ENCODE assay signal across 17 cellular contexts in the genomic region with DNA sequence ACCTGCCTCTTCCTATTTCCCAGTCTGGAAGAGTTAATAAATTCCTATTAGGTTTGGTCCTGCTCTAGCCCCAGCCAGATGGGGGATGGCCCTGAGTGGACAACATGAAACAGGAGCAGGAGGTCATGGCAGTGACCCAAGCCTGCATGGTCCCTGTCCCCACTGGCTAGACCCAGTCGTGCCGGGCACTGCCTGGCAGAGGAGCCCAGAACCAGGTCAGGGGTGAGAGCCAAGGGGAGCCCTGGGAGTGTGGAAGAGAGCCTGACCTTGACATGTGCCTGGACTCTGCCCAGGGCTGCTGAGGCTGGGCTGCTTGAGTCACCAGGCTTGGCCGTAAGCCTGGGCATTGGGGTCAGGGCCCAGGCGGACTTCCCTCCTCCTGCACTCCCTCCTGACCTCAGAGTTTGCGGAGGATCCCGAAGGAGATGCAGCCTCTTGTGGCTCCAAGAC. TPM values are rescaled to one million over a fixed set of nuclear protein-coding genes. Genes with fewer than 3 reads are reported as not detected.
A peak's percentile ranks its signal among the peaks of the same experiment; 100 is the strongest.
DNase-seq lines count a peak whose midpoint lies in the region; ATAC-seq and TF ChIP-seq lines count a peak whose summit lies in the region.
"Had no signal": no experiment of that assay in that cellular context is flagged by ENCODE, and none has a peak within 500 bp of the region (broad histone marks: within the 10 kb centered on the region; RNA-seq: fewer than 3 reads in every experiment).

No MANE protein-coding gene starts in this region.

- H3K9ac ChIP-seq in SK-N-SH, result no peak overlapping the region

- TF ChIP-seq POLR2A in heart left ventricle (IDR thresholded peaks at IDR 0.05), result no peak

- DNase-seq in EH (ENCODE audit: low read depth) (peak; percentile 53), SK-N-SH (no peak), heart left ventricle (peak; percentile 66 to 89 (median 86)), renal cortical epithelial cell (ENCODE audit: low read depth) (peak; percentile 55), Kasumi-1 (lab: John Stamatoyannopoulos, UW) (no peak), HPDE6-E6E7 (ENCODE audit: extremely low spot score) (no peak)
- DNase-seq in activated naive CD4-positive, alpha-beta T cell (lab: John Stamatoyannopoulos, UW), result no peak
- DNase-seq: activated CD4-positive, alpha-beta T cell treated with anti-CD3 and anti-CD28 coated beads for 48 hours; activated gamma-delta T cell treated with Interleukin-2 at 50 U/mL for 16 hours; cerebellar nuclear complex; foreskin melanocyte; lower lobe of right lung; NCI-H1092 treated with DMSO at 0.1 percent for 48 hours; NCI-H526 treated with DMSO at 0.1 percent for 48 hours; trophoblast cell had no signal

- CTCF ChIA-PET in SK-N-SH (lab: Yijun Ruan, JAX), result no interaction called here

- H2AFZ ChIP-seq in SK-N-SH (ENCODE audit: low read depth), result no peak overlapping the region

- ATAC-seq in heart left ventricle (peak; percentile 95 to 98 (median 96)), GM18858 (IDR thresholded peaks at IDR 0.05; ENCODE audit: unreplicated experiment) (no peak)

- 33% methylated on average over 5 of the region's 6 CpGs for WGBS in SK-N-SH (ENCODE audit: low lambda C conversion rate)
- 15 to 40% (median 34%) methylated on average over 6 of the region's 6 CpGs for WGBS in heart left ventricle, 4 donors

- H4K20me1 ChIP-seq in SK-N-SH (ENCODE audit: insufficient read depth), result no peaks in the 10 kb centered on the region

- H3K4me2 ChIP-seq in SK-N-SH, result no peak overlapping the region

- H3K36me3 ChIP-seq in SK-N-SH (replicated peaks in 1 of 2; ENCODE audit: control insufficient read depth in 1 of 2, insufficient read depth in 2 of 2, low read length in 1 of 2) (no peaks in the 10 kb centered on the region), heart left ventricle (no peaks in the 10 kb centered on the region)
- H3K36me3 ChIP-seq: lower lobe of right lung had no signal

- POLR2A ChIA-PET in SK-N-SH (lab: Yijun Ruan, JAX), result no interaction called here

- TF ChIP-seq RAD21 in SK-N-SH (IDR thresholded peaks at IDR 0.05; ENCODE audit: low read length), result no peak

- H3K27me3 ChIP-seq in SK-N-SH (ENCODE audit: insufficient read depth) (no peaks in the 10 kb centered on the region), heart left ventricle (peaks cover 3 to 59% (median 14%) of the 10 kb centered on the region in 9 donors)

- H3K9me2 ChIP-seq in SK-N-SH, result no peaks in the 10 kb centered on the region

- H3K9me3 ChIP-seq in SK-N-SH, result no peaks in the 10 kb centered on the region
- H3K9me3 ChIP-seq in heart left ventricle, result no peaks in the 10 kb centered on the region
- H3K9me3 ChIP-seq: lower lobe of right lung had no signal

- H3K4me1 ChIP-seq in SK-N-SH (ENCODE audit: control insufficient read depth in 1 of 2, insufficient read depth in 2 of 2, low read depth in 1 of 2, low read length in 1 of 2) (peaks cover 2 to 5% of the 10 kb centered on the region in 2 experiments; a peak in 2 of 4 replicates), heart left ventricle (peaks cover 0 to 23% (median 11%) of the 10 kb centered on the region in 12 donors)

- no peaks in the 10 kb centered on the region for H3F3A ChIP-seq in SK-N-SH (replicated peaks; ENCODE audit: insufficient read depth)

- H3K4me3 ChIP-seq in SK-N-SH (ENCODE audit: low read depth in 2 of 2, low read length in 1 of 2), result no peak overlapping the region
- no peak overlapping the region for H3K4me3 ChIP-seq in heart left ventricle
- H3K4me3 ChIP-seq: lower lobe of right lung had no signal

- H3K27ac ChIP-seq in SK-N-SH (ENCODE audit: low read depth in 2 of 2, low read length in 1 of 2), result no peak overlapping the region
- peak overlapping the region in 7 of 12 donors; percentile 28 to 83 (median 47) for H3K27ac ChIP-seq in heart left ventricle
- H3K27ac ChIP-seq: lower lobe of right lung had no signal

- TF ChIP-seq CTCF in SK-N-SH (IDR thresholded peaks at IDR 0.05), result no peak
- no peak for TF ChIP-seq CTCF in heart left ventricle (IDR thresholded peaks at IDR 0.05)

- H3K79me2 ChIP-seq in SK-N-SH (ENCODE audit: insufficient read depth), result no peaks in the 10 kb centered on the region

- no peak for TF ChIP-seq EP300 in SK-N-SH (IDR thresholded peaks at IDR 0.05; ENCODE audit: borderline replicate concordance in 1 of 2, low read depth in 1 of 2, low read length in 1 of 2)

- intact Hi-C loops in heart left ventricle (cut with DNase I), result no loop called here

TF ChIP-seq in SK-N-SH, 30 proteins besides CTCF, POLR2A, EP300 and RAD21:
- TF ChIP-seq USF2 (IDR thresholded peaks at IDR 0.05; ENCODE audit: borderline replicate concordance, low read depth, low read length) (no peak), POLR2AphosphoS5 (IDR thresholded peaks at IDR 0.05; ENCODE audit: low read depth, low read length) (no peak), ELF1 (IDR thresholded peaks at IDR 0.05) (no peak), MAX (IDR thresholded peaks at IDR 0.05; ENCODE audit: low read depth) (peak; percentile 23; the same call in 1 of the 2 replicates), NFIC (IDR thresholded peaks at IDR 0.05; ENCODE audit: borderline replicate concordance) (peak; percentile 78), NRF1 (IDR thresholded peaks at IDR 0.05; ENCODE audit: low read depth, low read length) (no peak), FOXM1 (IDR thresholded peaks at IDR 0.05; ENCODE audit: low read depth) (no peak), RXRA (IDR thresholded peaks at IDR 0.05; ENCODE audit: borderline replicate concordance, low read depth) (peak; percentile 83; the same call in 1 of the 2 replicates), TCF12 (IDR thresholded peaks at IDR 0.05) (peak; percentile 6; the same call in 1 of the 2 replicates), FOSL2 (IDR thresholded peaks at IDR 0.05; ENCODE audit: borderline replicate concordance, low read depth) (peak; percentile 38; the same call in 1 of the 2 replicates)

RNA-seq across cellular contexts. Expression of gene AVP, which starts 3.6 kb away (rescaled TPM):
- polyA plus RNA-seq in SK-N-SH (2012; rRNA removed) (not detected in 2 replicates), heart left ventricle (not detected)
- not detected in 2 replicates for polyA plus RNA-seq in SK-N-SH (2012; cell fraction: cytosol; rRNA removed)
- not detected in 2 replicates for polyA plus RNA-seq in SK-N-SH (2012; cell fraction: nucleus; rRNA removed)
- total RNA-seq in heart left ventricle (not detected), renal cortical epithelial cell (not detected in 2 replicates)
- total RNA-seq: lower lobe of right lung had no signal
- polyA plus RNA-seq: CD14-positive monocyte had no signal

RNA-seq across cellular contexts. Expression of gene OXT, which starts 9.5 kb away (rescaled TPM):
- not detected in 2 replicates for polyA plus RNA-seq in SK-N-SH (2012; rRNA removed)
- polyA plus RNA-seq in SK-N-SH (2012; cell fraction: cytosol; rRNA removed), result not detected in 2 replicates
- not detected in 2 replicates for polyA plus RNA-seq in SK-N-SH (2012; cell fraction: nucleus; rRNA removed)
- under 1 TPM in 1 of 9 donors, not detected in 8; 0.67 TPM for total RNA-seq in heart left ventricle
- not detected for polyA plus RNA-seq in heart left ventricle
- total RNA-seq in renal cortical epithelial cell, result not detected in 2 replicates
- total RNA-seq: lower lobe of right lung had no signal
- polyA plus RNA-seq: CD14-positive monocyte had no signal

RNA-seq across cellular contexts. Expression of gene MRPS26, which starts 35.1 kb away (rescaled TPM):
- polyA plus RNA-seq in SK-N-SH (2012; rRNA removed) (114 and 152 TPM in 2 replicates), heart left ventricle (100 to 1,000 TPM in 1 of 2 donors, 10 to 100 TPM in 1; 98.8 to 111 TPM)
- polyA plus RNA-seq in SK-N-SH (2012; cell fraction: cytosol; rRNA removed), result 91.5 and 118 TPM in 2 replicates
- 94.2 and 127 TPM in 2 replicates for polyA plus RNA-seq in SK-N-SH (2012; cell fraction: nucleus; rRNA removed)
- total RNA-seq in heart left ventricle (10 to 100 TPM; 36.5 to 83.4 (median 50.9) TPM), renal cortical epithelial cell (31.2 and 36.6 TPM in 2 replicates)

RNA-seq across cellular contexts. Expression of gene GNRH2, which starts 37.5 kb away (rescaled TPM):
- 0.31 and 0.58 TPM in 2 replicates for polyA plus RNA-seq in SK-N-SH (2012; rRNA removed)
- 0.05 TPM in 1 of 2 replicates, not detected in the other for polyA plus RNA-seq in SK-N-SH (2012; cell fraction: cytosol; rRNA removed)
- 2.3 and 5.7 TPM in 2 replicates for polyA plus RNA-seq in SK-N-SH (2012; cell fraction: nucleus; rRNA removed)
- under 1 TPM in 1 of 9 donors, not detected in 8; 0.48 TPM for total RNA-seq in heart left ventricle
- not detected for polyA plus RNA-seq in heart left ventricle
- not detected in 2 replicates for total RNA-seq in renal cortical epithelial cell
- total RNA-seq: lower lobe of right lung had no signal
- polyA plus RNA-seq: CD14-positive monocyte had no signal

Comparison
In these comparisons a context has a peak if more than half of its experiments do, and no peak if none do; other contexts are left out.
1. DNase-seq: peak in EH (single experiment), heart left ventricle (5 of 5) and renal cortical epithelial cell (single experiment); none in SK-N-SH (single experiment), Kasumi-1 (0 of 2), HPDE6-E6E7 (single experiment) and activated naive CD4-positive, alpha-beta T cell (0 of 4).
2. H3K27ac ChIP-seq: peak in heart left ventricle (7 of 12); none in SK-N-SH (0 of 2).